In genomic region chr4:159101983-159102622, GRCh38 we compare ENCODE assay signal across 8 cellular contexts. TPM values are rescaled to one million over a fixed set of nuclear protein-coding genes. Genes with fewer than 3 reads are reported as not detected.
DNase-seq lines count a peak whose midpoint lies in the region; ATAC-seq and TF ChIP-seq lines count a peak whose summit lies in the region.

No MANE protein-coding gene starts in this region.

- no peak for ATAC-seq in HG03457 (IDR thresholded peaks at IDR 0.05; ENCODE audit: unreplicated experiment)

- H2AFZ ChIP-seq in parathyroid adenoma = peak overlapping the region; percentile 90

- H3K4me1 ChIP-seq in SJSA1 (replicated peaks) (peaks cover 23% of the 10 kb centered on the region), esophagus (ENCODE audit: control insufficient read depth in 2 of 2, insufficient read depth in 2 of 2, low read length in 1 of 2) (no peaks in the 10 kb centered on the region), parathyroid adenoma (peaks cover 5% of the 10 kb centered on the region)

- no peak for TF ChIP-seq CTCF in parathyroid adenoma (IDR thresholded peaks at IDR 0.05)

- DNase-seq in EH (ENCODE audit: low read depth) = peak; percentile 17
- no peak for DNase-seq in SJSA1 (ENCODE audit: low read depth in 1 of 2, low spot score in 2 of 2)
- DNase-seq in NCI-H128 (lab: John Stamatoyannopoulos, UW; ENCODE audit: unreplicated experiment) = no peak
- DNase-seq in inferior parietal cortex (ENCODE audit: extremely low spot score) = no peak
- DNase-seq in Kasumi-1 (lab: John Stamatoyannopoulos, UW) = no peak

- H3K79me2 ChIP-seq in parathyroid adenoma = peaks cover 8% of the 10 kb centered on the region

- H3K9ac ChIP-seq in parathyroid adenoma = no peak overlapping the region

- H3K9me3 ChIP-seq in SJSA1 (replicated peaks) = peaks cover 2% of the 10 kb centered on the region
- no peaks in the 10 kb centered on the region for H3K9me3 ChIP-seq in esophagus (ENCODE audit: control insufficient read depth in 2 of 2, insufficient read depth in 1 of 2, low read depth in 1 of 2, low read length in 1 of 2)
- no peaks in the 10 kb centered on the region for H3K9me3 ChIP-seq in parathyroid adenoma (ENCODE audit: control insufficient read depth, low read length)

- H3K27ac ChIP-seq in SJSA1 (peak overlapping the region; percentile 29; the same call in 1 of the 2 replicates), esophagus (ENCODE audit: low read depth in 2 of 2, low read length in 1 of 2) (peak overlapping the region; percentile 28 to 57), parathyroid adenoma (peak overlapping the region; percentile 56)

- H3K4me2 ChIP-seq in parathyroid adenoma (ENCODE audit: low read length) = peak overlapping the region; percentile 95

- H3K36me3 ChIP-seq in SJSA1 (peaks cover 13% of the 10 kb centered on the region), esophagus (ENCODE audit: control insufficient read depth in 2 of 2, insufficient read depth in 2 of 2, low read length in 1 of 2) (no peaks in the 10 kb centered on the region), parathyroid adenoma (ENCODE audit: control insufficient read depth, insufficient read depth, low read length) (no peaks in the 10 kb centered on the region)

- 35 to 39% methylated on average over 14 of the region's 14 CpGs for WGBS in esophagus, 2 donors

- peak overlapping the region; percentile 92 for H3K4me3 ChIP-seq in SJSA1
- H3K4me3 ChIP-seq in esophagus (ENCODE audit: low read depth in 1 of 2, low read length in 2 of 2) = peak overlapping the region; percentile 63 to 83
- peak overlapping the region; percentile 67 for H3K4me3 ChIP-seq in parathyroid adenoma (ENCODE audit: low read depth, low read length)

- H3K27me3 ChIP-seq in SJSA1 (replicated peaks) (peaks cover 25% of the 10 kb centered on the region; the same call in 1 of the 2 replicates), esophagus (ENCODE audit: control insufficient read depth in 1 of 2, insufficient read depth in 2 of 2, low read length in 2 of 2) (no peaks in the 10 kb centered on the region), parathyroid adenoma (ENCODE audit: control insufficient read depth, insufficient read depth, low read length) (no peaks in the 10 kb centered on the region)

RNA-seq across cellular contexts. Expression of gene RAPGEF2, which starts 0.8 kb away (rescaled TPM):
- 81.5 and 97.6 TPM in 2 replicates for total RNA-seq in SJSA1 (2014; rRNA removed; shearing (Covaris generic))
- polyA plus RNA-seq in esophagus = 1 to 10 TPM; 3.9 to 4.3 TPM
